8 cellular contexts compared by ENCODE assay signal in the genomic region with DNA sequence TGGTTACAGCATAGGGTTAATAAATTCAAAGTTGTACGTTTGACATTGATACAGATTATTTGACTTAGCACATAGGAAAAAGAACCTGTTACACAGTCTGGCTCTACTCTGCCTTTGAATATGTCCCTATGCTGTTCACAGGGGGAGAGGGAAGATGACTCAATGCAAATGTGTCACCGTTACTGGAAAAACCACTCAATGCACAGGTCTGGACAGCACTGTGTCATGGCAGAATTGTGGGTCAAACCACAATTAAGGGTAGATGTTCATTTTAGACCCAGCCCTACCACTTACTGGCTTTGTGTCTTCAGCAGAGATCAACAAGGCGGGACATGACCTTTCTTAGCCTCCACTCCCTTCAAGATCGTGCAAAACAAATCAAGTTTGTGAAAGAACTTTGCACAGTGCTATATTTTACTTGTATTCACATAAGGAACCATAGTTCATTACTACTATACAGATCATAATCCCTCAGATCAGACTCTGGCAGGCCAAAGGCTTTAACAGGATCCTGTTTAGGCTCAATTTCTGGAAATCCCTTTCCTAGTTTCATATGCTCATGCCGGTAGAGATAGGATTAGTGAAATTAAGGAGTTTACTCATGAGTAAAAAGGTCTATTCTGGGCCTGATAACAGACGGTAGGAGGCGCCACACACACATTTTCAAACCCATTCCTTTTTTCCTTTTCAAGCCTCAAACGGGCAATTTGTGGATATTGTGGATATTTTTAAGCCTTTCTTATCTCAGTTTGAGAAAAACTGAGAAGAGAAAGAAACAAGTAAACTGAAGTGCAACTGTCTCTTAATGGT. TPM values are rescaled to one million over a fixed set of nuclear protein-coding genes. Genes with fewer than 3 reads are reported as not detected.
DNase-seq lines count a peak whose midpoint lies in the region; ATAC-seq and TF ChIP-seq lines count a peak whose summit lies in the region.

No MANE protein-coding gene starts in this region.

- no peak for TF ChIP-seq POLR2A in thyroid gland (IDR thresholded peaks at IDR 0.05)

- H3K4me1 ChIP-seq in esophagus (ENCODE audit: control insufficient read depth in 2 of 2, insufficient read depth in 2 of 2, low read length in 1 of 2) = peaks cover 3 to 22% of the 10 kb centered on the region in 2 donors
- H3K4me1 ChIP-seq in thyroid gland = peaks cover 5 to 16% of the 10 kb centered on the region in 2 donors

- peak; percentile 66 for ATAC-seq in HG02798 (IDR thresholded peaks at IDR 0.05; ENCODE audit: poor library complexity, unreplicated experiment)
- peak; percentile 96 for ATAC-seq in activated CD4-positive, CD25-positive, alpha-beta regulatory T cell treated with anti-CD3 and anti-CD28 coated beads, Interleukin-2, amount 50 U/mL, for 24 hours
- ATAC-seq in HG02623 (IDR thresholded peaks at IDR 0.05; ENCODE audit: unreplicated experiment) = no peak

- intact Hi-C loops in thyroid gland (cut with DNase I) = no loop called here

- 34 to 44% methylated on average over 8 of the region's 8 CpGs for WGBS in esophagus, 2 donors
- WGBS in thyroid gland, 2 donors = 68 to 73% methylated on average over 8 of the region's 8 CpGs

- H3K27me3 ChIP-seq in esophagus (ENCODE audit: control insufficient read depth in 1 of 2, insufficient read depth in 2 of 2, low read length in 2 of 2) = no peaks in the 10 kb centered on the region
- H3K27me3 ChIP-seq in thyroid gland = no peaks in the 10 kb centered on the region

- DNase-seq in GM10266 (ENCODE audit: extremely low spot score) = peak; percentile 47
- DNase-seq in stimulated activated CD8-positive, alpha-beta memory T cell treated with anti-CD3 and anti-CD28 coated beads, Interleukin-7, amount 100 ng/mL, for 4 hours (ENCODE audit: low read depth in 2 of 2) = peak; percentile 46 to 66
- no peak for DNase-seq in thyroid gland
- DNase-seq in NCI-H774 (lab: John Stamatoyannopoulos, UW) = no peak

- peaks cover 3 to 18% of the 10 kb centered on the region in 2 donors for H3K36me3 ChIP-seq in esophagus (ENCODE audit: control insufficient read depth in 2 of 2, insufficient read depth in 2 of 2, low read length in 1 of 2)
- H3K36me3 ChIP-seq in thyroid gland = peaks cover 15 to 32% of the 10 kb centered on the region in 2 donors

- no peaks in the 10 kb centered on the region for H3K9me3 ChIP-seq in esophagus (ENCODE audit: control insufficient read depth in 2 of 2, insufficient read depth in 1 of 2, low read depth in 1 of 2, low read length in 1 of 2)
- no peaks in the 10 kb centered on the region for H3K9me3 ChIP-seq in thyroid gland

- H3K27ac ChIP-seq in esophagus (ENCODE audit: low read depth in 2 of 2, low read length in 1 of 2) = peak overlapping the region; percentile 76 to 78
- peak overlapping the region in 1 of 3 donors; percentile 69 for H3K27ac ChIP-seq in thyroid gland

- TF ChIP-seq CTCF in GM10266 (IDR thresholded peaks at IDR 0.05; ENCODE audit: control insufficient read depth, insufficient read depth, low read depth, missing control alignments) = peak; percentile 44
- no peak for TF ChIP-seq CTCF in thyroid gland (IDR thresholded peaks at IDR 0.05)

- H3K4me3 ChIP-seq in esophagus (ENCODE audit: low read depth in 1 of 2, low read length in 2 of 2) (no peak overlapping the region), thyroid gland (replicated peaks in 1 of 3) (no peak overlapping the region)

RNA-seq across cellular contexts. Expression of gene EIF2D, which starts 22.0 kb away (rescaled TPM):
- 10 to 100 TPM; 34.1 to 34.3 TPM for polyA plus RNA-seq in esophagus
- total RNA-seq in thyroid gland = 10 to 100 TPM; 52.9 to 62.1 (median 57.0) TPM

RNA-seq across cellular contexts. Expression of gene DYRK3, which starts 45.1 kb away (rescaled TPM):
- 1 to 10 TPM in 1 of 2 donors, under 1 TPM in 1; 0.77 to 1.3 TPM for polyA plus RNA-seq in esophagus
- total RNA-seq in thyroid gland = 10 to 100 TPM; 14.5 to 21.2 (median 15.9) TPM

Comparison
In these comparisons a context has a peak if more than half of its experiments do, and no peak if none do; other contexts are left out.
1. DNase-seq: peak in GM10266 (single experiment) and stimulated activated CD8-positive, alpha-beta memory T cell treated with anti-CD3 and anti-CD28 coated beads, Interleukin-7, amount 100 ng/mL, for 4 hours (2 of 2); none in thyroid gland (0 of 2) and NCI-H774 (single experiment).